8 cellular contexts compared by ENCODE assay signal in genomic region chr19:7925171-7925837, GRCh38. TPM values are rescaled to one million over a fixed set of nuclear protein-coding genes. Genes with fewer than 3 reads are reported as not detected.
DNase-seq lines count a peak whose midpoint lies in the region; ATAC-seq and TF ChIP-seq lines count a peak whose summit lies in the region.

No MANE protein-coding gene starts in this region.

- H3K4me3 Mint-ChIP-seq in endothelial cell (ENCODE audit: unreplicated experiment): peak overlapping the region; percentile 88
- H3K4me3 Mint-ChIP-seq in naive B cell: peak overlapping the region; percentile 73 to 91 (median 83)
- peak overlapping the region; percentile 64 for H3K4me3 Mint-ChIP-seq in stimulated activated effector memory CD8-positive, alpha-beta T cell treated with anti-CD3 and anti-CD28 coated beads, Interleukin-12 subunit alpha, Interleukin-12 subunit beta, amount 100 ng/mL, for 72 hours

- H4K20me1 ChIP-seq in BLaER1 treated with 17β-estradiol and CSF1 and Interleukin-3, amounts not matched to agents 10 nM and 100 nM: peaks cover 0 to 83% (median 76%) of the 10 kb centered on the region in 11 experiments; a peak in 21 of 22 replicates

- H3K9me3 Mint-ChIP-seq in endothelial cell (ENCODE audit: unreplicated experiment) (no peaks in the 10 kb centered on the region), naive B cell (no peaks in the 10 kb centered on the region)
- H3K9me3 Mint-ChIP-seq in stimulated activated effector memory CD8-positive, alpha-beta T cell treated with anti-CD3 and anti-CD28 coated beads, Interleukin-12 subunit alpha, Interleukin-12 subunit beta, amount 100 ng/mL, for 72 hours: no peaks in the 10 kb centered on the region

- peak; percentile 64 for DNase-seq in NOMO-1 treated with DMSO at 0.1 percent for 48 hours (lab: John Stamatoyannopoulos, UW; ENCODE audit: unreplicated experiment)
- peak; percentile 58 to 64 for DNase-seq in activated CD8-positive, alpha-beta memory T cell treated with anti-CD3 and anti-CD28 coated beads for 4 hours (ENCODE audit: low read depth in 2 of 2)
- DNase-seq in endothelial cell (ENCODE audit: low spot score): peak; percentile 95
- peak; percentile 66 for DNase-seq in naive B cell
- DNase-seq in stimulated activated effector memory CD8-positive, alpha-beta T cell treated with anti-CD3 and anti-CD28 coated beads, Interleukin-12 subunit alpha, Interleukin-12 subunit beta, amount 100 ng/mL, for 72 hours (ENCODE audit: low spot score in 2 of 2): peak; percentile 74 to 90

- TF ChIP-seq CTCF in endothelial cell (IDR thresholded peaks at IDR 0.05; ENCODE audit: unreplicated experiment): peak; percentile 99

- peak overlapping the region; percentile 91 to 98 (median 94) for H3K4me2 ChIP-seq in BLaER1 treated with 17β-estradiol and CSF1 and Interleukin-3, amounts not matched to agents 10 nM and 100 nM

- peak; percentile 24 for ATAC-seq in HG03280 (IDR thresholded peaks at IDR 0.05; ENCODE audit: unreplicated experiment)
- peak; percentile 29 to 37 for ATAC-seq in naive B cell (ENCODE audit: low read depth in 2 of 2)
- peak; percentile 65 for ATAC-seq in stimulated activated effector memory CD8-positive, alpha-beta T cell treated with anti-CD3 and anti-CD28 coated beads, Interleukin-12 subunit alpha, Interleukin-12 subunit beta, amount 100 ng/mL, for 72 hours
- ATAC-seq in GM21447 (IDR thresholded peaks at IDR 0.05; ENCODE audit: unreplicated experiment): no peak

- H3K27me3 ChIP-seq in BLaER1 treated with 17β-estradiol and CSF1 and Interleukin-3, amounts not matched to agents 10 nM and 100 nM: peaks cover 0 to 12% (median 0%) of the 10 kb centered on the region in 11 experiments; a peak in 4 of 22 replicates

- peaks cover 38 to 64% (median 56%) of the 10 kb centered on the region in 10 experiments for H3K4me1 ChIP-seq in BLaER1 treated with 17β-estradiol and CSF1 and Interleukin-3, amounts not matched to agents 10 nM and 100 nM

- H3K4me3 ChIP-seq in BLaER1 treated with 17β-estradiol and CSF1 and Interleukin-3, amounts not matched to agents 10 nM and 100 nM: peak overlapping the region; percentile 54 to 68 (median 59)

- peaks cover 12% of the 10 kb centered on the region for H3K36me3 Mint-ChIP-seq in endothelial cell (ENCODE audit: low read depth, unreplicated experiment)
- no peaks in the 10 kb centered on the region for H3K36me3 Mint-ChIP-seq in naive B cell
- H3K36me3 Mint-ChIP-seq in stimulated activated effector memory CD8-positive, alpha-beta T cell treated with anti-CD3 and anti-CD28 coated beads, Interleukin-12 subunit alpha, Interleukin-12 subunit beta, amount 100 ng/mL, for 72 hours: peaks cover 52% of the 10 kb centered on the region

- H3K4me1 Mint-ChIP-seq in endothelial cell (ENCODE audit: unreplicated experiment) (peaks cover 4% of the 10 kb centered on the region), naive B cell (peaks cover 23 to 31% (median 29%) of the 10 kb centered on the region in 3 donors)
- H3K4me1 Mint-ChIP-seq in stimulated activated effector memory CD8-positive, alpha-beta T cell treated with anti-CD3 and anti-CD28 coated beads, Interleukin-12 subunit alpha, Interleukin-12 subunit beta, amount 100 ng/mL, for 72 hours: peaks cover 54% of the 10 kb centered on the region

- H3K27me3 Mint-ChIP-seq in endothelial cell (ENCODE audit: unreplicated experiment) (peaks cover 19% of the 10 kb centered on the region), naive B cell (peaks cover 0 to under 1% (median 0%) of the 10 kb centered on the region in 3 donors)

- H3K27ac Mint-ChIP-seq in endothelial cell (ENCODE audit: unreplicated experiment) (peak overlapping the region; percentile 52), naive B cell (peak overlapping the region in 2 of 6 donors; percentile 69 to 75)
- peak overlapping the region; percentile 67 for H3K27ac Mint-ChIP-seq in stimulated activated effector memory CD8-positive, alpha-beta T cell treated with anti-CD3 and anti-CD28 coated beads, Interleukin-12 subunit alpha, Interleukin-12 subunit beta, amount 100 ng/mL, for 72 hours

- no peaks in the 10 kb centered on the region for H3K9me3 ChIP-seq in BLaER1 treated with 17β-estradiol and CSF1 and Interleukin-3, amounts not matched to agents 10 nM and 100 nM (replicated peaks in 1 of 11)

- peaks cover 13 to 45% (median 32%) of the 10 kb centered on the region in 11 experiments for H3K36me3 ChIP-seq in BLaER1 treated with 17β-estradiol and CSF1 and Interleukin-3, amounts not matched to agents 10 nM and 100 nM

- peak overlapping the region in 6 of 11 experiments; percentile 39 to 67 (median 52); a peak in 9 of 22 replicates for H3K27ac ChIP-seq in BLaER1 treated with 17β-estradiol and CSF1 and Interleukin-3, amounts not matched to agents 10 nM and 100 nM

- H3K9ac ChIP-seq in BLaER1 treated with 17β-estradiol and CSF1 and Interleukin-3, amounts not matched to agents 10 nM and 100 nM: peak overlapping the region; percentile 28 to 78 (median 62); a peak in 19 of 22 replicates

RNA-seq across cellular contexts. Expression of gene CTXN1, which starts 0.6 kb away (rescaled TPM):
- total RNA-seq in endothelial cell (ENCODE audit: unreplicated experiment): 18.3 TPM
- not detected for polyA plus RNA-seq in naive B cell (ENCODE audit: low read depth in 6 of 6)

RNA-seq across cellular contexts. Expression of gene SNAPC2, which starts 5.2 kb away (rescaled TPM):
- total RNA-seq in endothelial cell (ENCODE audit: unreplicated experiment): 13.5 TPM
- polyA plus RNA-seq in naive B cell (ENCODE audit: low read depth in 6 of 6): 10 to 100 TPM in 4 of 6 donors, 1 to 10 TPM in 2; 1.5 to 20.2 (median 14.7) TPM

RNA-seq across cellular contexts. Expression of gene TGFBR3L, which starts 10.7 kb away (rescaled TPM):
- total RNA-seq in endothelial cell (ENCODE audit: unreplicated experiment): not detected
- not detected for polyA plus RNA-seq in naive B cell (ENCODE audit: low read depth in 6 of 6)

RNA-seq across cellular contexts. Expression of gene TIMM44, which starts 18.2 kb away (rescaled TPM):
- total RNA-seq in endothelial cell (ENCODE audit: unreplicated experiment): 46.5 TPM
- 10 to 100 TPM in 4 of 6 donors, 1 to 10 TPM in 2; 7.8 to 21.0 (median 14.1) TPM for polyA plus RNA-seq in naive B cell (ENCODE audit: low read depth in 6 of 6)

RNA-seq across cellular contexts. Expression of gene MAP2K7, which starts 21.6 kb away (rescaled TPM):
- 31.1 TPM for total RNA-seq in endothelial cell (ENCODE audit: unreplicated experiment)
- 1 to 10 TPM in 5 of 6 donors, under 1 TPM in 1; 0.50 to 5.1 (median 2.9) TPM for polyA plus RNA-seq in naive B cell (ENCODE audit: low read depth in 6 of 6)
